ENCODE assay signal across 8 cellular contexts in the genomic region with DNA sequence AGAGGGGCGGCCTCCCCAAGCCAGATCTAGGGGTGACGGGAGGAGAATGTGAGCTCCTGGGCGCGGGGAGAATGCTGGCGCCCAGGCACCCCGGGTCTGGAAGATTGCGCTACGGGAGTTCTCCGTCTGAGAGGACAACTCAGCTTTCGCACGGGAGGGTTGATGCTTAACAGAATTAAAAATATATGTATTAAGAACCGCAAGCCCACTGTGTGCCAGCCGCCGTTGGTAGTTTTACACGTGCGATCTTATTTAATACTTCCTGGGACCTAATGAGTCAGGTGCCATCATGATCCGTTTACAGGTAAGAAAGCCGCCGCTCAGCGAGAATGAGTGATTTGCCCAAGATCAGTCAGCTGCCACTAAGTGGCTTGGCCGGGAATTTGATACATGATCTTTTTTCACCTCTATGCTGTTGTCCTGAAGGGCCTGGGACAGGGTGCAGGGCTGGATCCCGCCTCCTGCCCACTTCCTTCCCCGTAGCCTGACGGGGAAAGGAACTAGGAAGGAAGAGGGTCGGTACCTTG. TPM values are rescaled to one million over a fixed set of nuclear protein-coding genes. Genes with fewer than 3 reads are reported as not detected.
DNase-seq lines count a peak whose midpoint lies in the region; TF ChIP-seq lines count a peak whose summit lies in the region.

No MANE protein-coding gene starts in this region.

- intact Hi-C loops in activated CD4-positive, alpha-beta memory T cell treated with anti-CD3 and anti-CD28 coated beads for 36 hours (cut with micrococcal nuclease) = loop anchor here (5.0 kb wide), 2 partner anchors 67 to 112 kb away; a partner anchor contains a TSS

- WGBS in tibial nerve, 2 donors = 2 to 3% methylated on average over 25 of the region's 25 CpGs

- no peak for TF ChIP-seq CTCF in tibial nerve (IDR thresholded peaks at IDR 0.05)

- peaks cover 0 to 25% (median 6%) of the 10 kb centered on the region in 4 donors for H3K4me1 ChIP-seq in tibial nerve

- TF ChIP-seq POLR2A in tibial nerve (IDR thresholded peaks at IDR 0.05) = no peak

- peak overlapping the region; percentile 42 to 68 (median 51) for H3K4me3 ChIP-seq in tibial nerve

- peaks cover 12% of the 10 kb centered on the region for H3K4me1 Mint-ChIP-seq in activated CD4-positive, alpha-beta memory T cell treated with anti-CD3 and anti-CD28 coated beads for 36 hours (ENCODE audit: low read depth)
- H3K4me1 Mint-ChIP-seq in activated CD4-positive, alpha-beta memory T cell treated with anti-CD3 and anti-CD28 coated beads, Interleukin-2, amount 10 ng/mL, durations not matched to agents 7 days and 5 days = peaks cover 6% of the 10 kb centered on the region

- no peak overlapping the region for H3K27ac Mint-ChIP-seq in activated CD4-positive, alpha-beta memory T cell treated with anti-CD3 and anti-CD28 coated beads for 36 hours
- H3K27ac Mint-ChIP-seq in activated CD4-positive, alpha-beta memory T cell treated with anti-CD3 and anti-CD28 coated beads, Interleukin-2, amount 10 ng/mL, durations not matched to agents 7 days and 5 days = no peak overlapping the region

- CTCF ChIA-PET in activated CD4-positive, alpha-beta memory T cell treated with anti-CD3 and anti-CD28 coated beads for 36 hours (lab: Charles Lee) = no interaction called here
- CTCF ChIA-PET in activated CD4-positive, alpha-beta memory T cell treated with anti-CD3 and anti-CD28 coated beads, Interleukin-2, amount 10 ng/mL, durations not matched to agents 7 days and 5 days (lab: Charles Lee) = no interaction called here

- H3K36me3 ChIP-seq in tibial nerve = no peaks in the 10 kb centered on the region

- no peaks in the 10 kb centered on the region for H3K36me3 Mint-ChIP-seq in activated CD4-positive, alpha-beta memory T cell treated with anti-CD3 and anti-CD28 coated beads for 36 hours
- no peaks in the 10 kb centered on the region for H3K36me3 Mint-ChIP-seq in activated CD4-positive, alpha-beta memory T cell treated with anti-CD3 and anti-CD28 coated beads, Interleukin-2, amount 10 ng/mL, durations not matched to agents 7 days and 5 days (ENCODE audit: low read depth)

- TF ChIP-seq EP300 in tibial nerve (IDR thresholded peaks at IDR 0.05) = no peak

- peak; percentile 23 for DNase-seq in activated CD4-positive, alpha-beta memory T cell treated with anti-CD3 and anti-CD28 coated beads for 36 hours
- no peak for DNase-seq in activated CD4-positive, alpha-beta memory T cell treated with anti-CD3 and anti-CD28 coated beads, Interleukin-2, amount 10 ng/mL, durations not matched to agents 7 days and 5 days
- DNase-seq in astrocyte of the hippocampus (ENCODE audit: low read depth, low spot score) (peak; percentile 22), islet precursor cell (peak; percentile 58), tibial nerve (ENCODE audit: low spot score in 2 of 2) (no peak), ACHN (no peak), D341Med (ENCODE audit: low spot score) (no peak)
- DNase-seq in activated CD8-positive, alpha-beta memory T cell treated with anti-CD3 and anti-CD28 coated beads, Interleukin-2, amount 50 U/mL, for 48 hours = no peak

- H3K27ac ChIP-seq in tibial nerve = peak overlapping the region in 1 of 4 donors; percentile 46

- POLR2A ChIA-PET in activated CD4-positive, alpha-beta memory T cell treated with anti-CD3 and anti-CD28 coated beads for 36 hours (lab: Charles Lee) = no interaction called here
- POLR2A ChIA-PET in activated CD4-positive, alpha-beta memory T cell treated with anti-CD3 and anti-CD28 coated beads, Interleukin-2, amount 10 ng/mL, durations not matched to agents 7 days and 5 days (lab: Charles Lee) = no interaction called here

- no peaks in the 10 kb centered on the region for H3K9me3 ChIP-seq in tibial nerve

- H3K27me3 Mint-ChIP-seq in activated CD4-positive, alpha-beta memory T cell treated with anti-CD3 and anti-CD28 coated beads for 36 hours = peaks cover 69% of the 10 kb centered on the region
- H3K27me3 Mint-ChIP-seq in activated CD4-positive, alpha-beta memory T cell treated with anti-CD3 and anti-CD28 coated beads, Interleukin-2, amount 10 ng/mL, durations not matched to agents 7 days and 5 days = peaks cover 62% of the 10 kb centered on the region

- no peak overlapping the region for H3K4me3 Mint-ChIP-seq in activated CD4-positive, alpha-beta memory T cell treated with anti-CD3 and anti-CD28 coated beads for 36 hours
- H3K4me3 Mint-ChIP-seq in activated CD4-positive, alpha-beta memory T cell treated with anti-CD3 and anti-CD28 coated beads, Interleukin-2, amount 10 ng/mL, durations not matched to agents 7 days and 5 days = no peak overlapping the region

- no peaks in the 10 kb centered on the region for H3K9me3 Mint-ChIP-seq in activated CD4-positive, alpha-beta memory T cell treated with anti-CD3 and anti-CD28 coated beads for 36 hours
- no peaks in the 10 kb centered on the region for H3K9me3 Mint-ChIP-seq in activated CD4-positive, alpha-beta memory T cell treated with anti-CD3 and anti-CD28 coated beads, Interleukin-2, amount 10 ng/mL, durations not matched to agents 7 days and 5 days

- H3K27me3 ChIP-seq in tibial nerve = peaks cover 0 to 35% of the 10 kb centered on the region in 2 donors

- in situ Hi-C loops in ACHN (cut with HindIII; ENCODE audit: low pct_ligation_motif_present, low pct_unique_long_range_greater_than_20kb, low sequenced_read_pairs) = no loop called here

RNA-seq across cellular contexts. Expression of a gene that starts 0.8 kb away (rescaled TPM):
- total RNA-seq in activated CD4-positive, alpha-beta memory T cell treated with anti-CD3 and anti-CD28 coated beads for 36 hours = not detected
- under 1 TPM in 1 of 2 experiments, not detected in 1; 0.05 TPM for total RNA-seq in activated CD4-positive, alpha-beta memory T cell treated with anti-CD3 and anti-CD28 coated beads, Interleukin-2, amount 10 ng/mL, durations not matched to agents 7 days and 5 days
- total RNA-seq in tibial nerve = 10 to 100 TPM in 3 of 4 donors, 1 to 10 TPM in 1; 7.2 to 21.6 (median 19.5) TPM

Comparison
In these comparisons a context has a peak if more than half of its experiments do, and no peak if none do; other contexts are left out.
1. DNase-seq: peak in activated CD4-positive, alpha-beta memory T cell treated with anti-CD3 and anti-CD28 coated beads for 36 hours (single experiment), astrocyte of the hippocampus (single experiment) and islet precursor cell (single experiment); none in activated CD4-positive, alpha-beta memory T cell treated with anti-CD3 and anti-CD28 coated beads, Interleukin-2, amount 10 ng/mL, durations not matched to agents 7 days and 5 days (single experiment), tibial nerve (0 of 2), ACHN (single experiment), D341Med (single experiment) and activated CD8-positive, alpha-beta memory T cell treated with anti-CD3 and anti-CD28 coated beads, Interleukin-2, amount 50 U/mL, for 48 hours (single experiment).
2. RNA of a gene that starts 0.8 kb away (total RNA-seq): 7.2 to 21.6 TPM in tibial nerve; 0.05 TPM in activated CD4-positive, alpha-beta memory T cell treated with anti-CD3 and anti-CD28 coated beads, Interleukin-2, amount 10 ng/mL, durations not matched to agents 7 days and 5 days and not detected in activated CD4-positive, alpha-beta memory T cell treated with anti-CD3 and anti-CD28 coated beads for 36 hours; every median in the first group is over 4 times any median in the second.